In genomic region chr7:46449743-46450142, GRCh38 we compare ENCODE assay signal across 23 cellular contexts.
"Had no signal": no experiment of that assay in that cellular context is flagged by ENCODE, and none has a peak within 500 bp of the region (broad histone marks: within the 10 kb centered on the region; RNA-seq: fewer than 3 reads in every experiment).

No MANE protein-coding gene starts in this region.

- H3K9me3 ChIP-seq: psoas muscle, sigmoid colon, tibial nerve had no signal

- H2AFZ ChIP-seq: parathyroid adenoma had no signal

- H3K4me3 ChIP-seq: heart left ventricle, psoas muscle, sigmoid colon, smooth muscle cell, tibial nerve had no signal

- H3K4me1 ChIP-seq: heart left ventricle, parathyroid adenoma, psoas muscle, tibial nerve had no signal

- H3K4me2 ChIP-seq: smooth muscle cell had no signal

- DNase-seq: activated CD4-positive, alpha-beta memory T cell treated with anti-CD3 and anti-CD28 coated beads, Interleukin-2, amount 10 ng/mL, durations not matched to agents 7 days and 5 days; activated CD4-positive, alpha-beta T cell treated with anti-CD3 and anti-CD28 coated beads for 1 hour; activated CD4-positive, alpha-beta T cell treated with anti-CD3 and anti-CD28 coated beads, Interleukin-2, amount 10 ng/mL, durations not matched to agents 7 days and 5 days; activated CD8-positive, alpha-beta memory T cell treated with anti-CD3 and anti-CD28 coated beads, Interleukin-2, amount 50 U/mL, for 48 hours; activated gamma-delta T cell; activated naive CD4-positive, alpha-beta T cell treated with anti-CD3 and anti-CD28 coated beads, Interleukin-2, amount 10 ng/mL, durations not matched to agents 7 days and 5 days; activated naive CD8-positive, alpha-beta T cell treated with anti-CD3 and anti-CD28 coated beads, Interleukin-2, amount 10 ng/mL, durations not matched to agents 7 days and 5 days; activated T-cell treated with anti-CD3 and anti-CD28 coated beads, Interleukin-2, amount 50 U/mL, for 24 hours; amniotic stem cell; heart left ventricle; hypothalamus; immature natural killer cell; midbrain; naive thymus-derived CD4-positive, alpha-beta T cell; psoas muscle; sigmoid colon; stimulated activated CD4-positive, alpha-beta T cell treated with anti-CD3 and anti-CD28 coated beads, Interleukin-2, amount 100 ng/mL, for 24 hours; stimulated activated naive CD4-positive, alpha-beta T cell; T-helper 9 cell had no signal

- H3K36me3 ChIP-seq: heart left ventricle, sigmoid colon, tibial nerve had no signal

- H3K27ac ChIP-seq: heart left ventricle, parathyroid adenoma, psoas muscle, sigmoid colon, tibial nerve had no signal

- FAIRE-seq: TTC549 had no signal

- H3K27me3 ChIP-seq: heart left ventricle, sigmoid colon, tibial nerve had no signal

- H3K9ac ChIP-seq: parathyroid adenoma had no signal

- H3K79me2 ChIP-seq: parathyroid adenoma had no signal
